In the genomic region with DNA sequence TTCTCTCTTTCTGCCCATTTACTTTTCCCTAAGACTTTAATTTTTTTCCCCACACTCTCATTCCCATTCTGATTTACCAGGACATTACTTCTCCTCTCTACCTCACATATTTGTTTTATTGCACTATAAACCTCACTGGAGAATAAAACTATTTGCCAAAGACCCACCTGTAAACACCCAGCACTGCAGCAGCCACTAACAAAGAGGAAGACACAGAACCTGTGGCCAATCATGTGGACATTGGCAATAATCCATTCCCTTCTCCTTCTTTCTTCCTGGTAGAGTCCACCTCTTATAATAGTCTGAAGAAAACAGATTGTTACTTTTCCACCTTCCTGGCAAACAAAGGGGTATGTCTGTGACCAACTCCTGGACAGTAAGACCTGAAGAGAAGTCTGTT, we compare ENCODE assay signal across 28 cellular contexts.
"Had no signal": no experiment of that assay in that cellular context is flagged by ENCODE, and none has a peak within 500 bp of the region (broad histone marks: within the 10 kb centered on the region; RNA-seq: fewer than 3 reads in every experiment).

No MANE protein-coding gene starts in this region.

- H3K4me3 Mint-ChIP-seq: naive B cell; natural killer cell; nephron progenitor cell; neural progenitor cell; stimulated activated naive B cell treated with anti-CD40 and anti-IgM and Interleukin-4, amounts not matched to agents 10 μg/mL and 1 μg/mL and 100 μg/mL, for 72 hours had no signal

- H3K27ac Mint-ChIP-seq: naive B cell; natural killer cell; nephron progenitor cell; neural progenitor cell; stimulated activated naive B cell treated with anti-CD40 and anti-IgM and Interleukin-4, amounts not matched to agents 10 μg/mL and 1 μg/mL and 100 μg/mL, for 72 hours had no signal

- H3K9me3 Mint-ChIP-seq: natural killer cell; nephron progenitor cell; neural progenitor cell; stimulated activated naive B cell treated with anti-CD40 and anti-IgM and Interleukin-4, amounts not matched to agents 10 μg/mL and 1 μg/mL and 100 μg/mL, for 72 hours had no signal

- H3K27me3 ChIP-seq: left lung, neural progenitor cell, right atrium auricular region, right lobe of liver, testis, thyroid gland, upper lobe of left lung, vagina had no signal

- H3K4me3 ChIP-seq: left lung, lower lobe of right lung, neural progenitor cell, right atrium auricular region, right lobe of liver, smooth muscle cell, stomach, testis, thyroid gland, transverse colon, upper lobe of left lung, vagina had no signal

- DNase-seq: hippocampal formation; kidney glomerular epithelial cell; left cardiac atrium; left lung; lower lobe of right lung; mammary epithelial cell; mesenchymal stem cell; naive B cell; natural killer cell; nephron progenitor cell; occipital lobe; right lobe of liver; stimulated activated CD4-positive, alpha-beta T cell treated with anti-CD3 and anti-CD28 coated beads, Interleukin-2, amount 100 ng/mL, for 24 hours; stimulated activated CD4-positive, alpha-beta T cell treated with anti-CD3 and anti-CD28 coated beads, Interleukin-4, amount 100 ng/mL, for 1 hour; stimulated activated naive B cell treated with anti-CD40 and anti-IgM and Interleukin-4, amounts not matched to agents 10 μg/mL and 1 μg/mL and 100 μg/mL, for 72 hours; stimulated activated naive CD8-positive, alpha-beta T cell treated with anti-CD3 and anti-CD28 coated beads, Interleukin-15, Interleukin-2, amounts not matched to agents 100 U/mL and 50 U/mL, for 24 hours; stomach; testis; thyroid gland; transverse colon; upper lobe of left lung had no signal

- FAIRE-seq: keratinocyte had no signal

- H3K36me3 Mint-ChIP-seq: naive B cell; natural killer cell; neural progenitor cell; stimulated activated naive B cell treated with anti-CD40 and anti-IgM and Interleukin-4, amounts not matched to agents 10 μg/mL and 1 μg/mL and 100 μg/mL, for 72 hours had no signal

- H3K4me1 ChIP-seq: left lung, lower lobe of right lung, parathyroid adenoma, right atrium auricular region, right lobe of liver, stomach, testis, thyroid gland, transverse colon, upper lobe of left lung, vagina had no signal

- H3K4me1 Mint-ChIP-seq: naive B cell; natural killer cell; nephron progenitor cell; neural progenitor cell; stimulated activated naive B cell treated with anti-CD40 and anti-IgM and Interleukin-4, amounts not matched to agents 10 μg/mL and 1 μg/mL and 100 μg/mL, for 72 hours had no signal

- ATAC-seq: left cardiac atrium; left lung; lower lobe of right lung; natural killer cell; right lobe of liver; stimulated activated naive B cell treated with anti-CD40 and anti-IgM and Interleukin-4, amounts not matched to agents 10 μg/mL and 1 μg/mL and 100 μg/mL, for 72 hours; stimulated activated naive CD8-positive, alpha-beta T cell treated with anti-CD3 and anti-CD28 coated beads, Interleukin-15, Interleukin-2, amounts not matched to agents 100 U/mL and 50 U/mL, for 24 hours had no signal

- H3K9me3 ChIP-seq: left lung, lower lobe of right lung, neutrophil, right atrium auricular region, right lobe of liver, stomach, testis, thyroid gland, transverse colon, upper lobe of left lung, vagina had no signal

- H3K36me3 ChIP-seq: left lung, lower lobe of right lung, neural progenitor cell, neutrophil, right atrium auricular region, right lobe of liver, stomach, thyroid gland, transverse colon, upper lobe of left lung, vagina had no signal
